In genomic region chr17:78550464-78550863, GRCh38 we compare ENCODE assay signal across 31 cellular contexts. TPM values are rescaled to one million over a fixed set of nuclear protein-coding genes. Genes with fewer than 3 reads are reported as not detected.
"Had no signal": no experiment of that assay in that cellular context is flagged by ENCODE, and none has a peak within 500 bp of the region (broad histone marks: within the 10 kb centered on the region; RNA-seq: fewer than 3 reads in every experiment).

No MANE protein-coding gene starts in this region.

- H3K4me3 ChIP-seq: ascending aorta, cardiac muscle cell had no signal

- H3K4me1 ChIP-seq: ascending aorta had no signal

- H3K9me3 ChIP-seq: ascending aorta had no signal

- H3K27me3 ChIP-seq: ascending aorta, cardiac muscle cell had no signal

- H3K27ac ChIP-seq: ascending aorta, cardiac muscle cell, WERI-Rb-1 had no signal

- H3K36me3 ChIP-seq: ascending aorta, cardiac muscle cell, WERI-Rb-1 had no signal

- ATAC-seq: activated CD4-positive, alpha-beta T cell treated with anti-CD3 and anti-CD28 coated beads for 36 hours; activated CD4-positive, CD25-positive, alpha-beta regulatory T cell treated with anti-CD3 and anti-CD28 coated beads, Interleukin-2, amount 50 U/mL, for 24 hours; activated CD8-positive, alpha-beta memory T cell treated with anti-CD3 and anti-CD28 coated beads, Interleukin-2, amount 10 ng/mL, durations not matched to agents 7 days and 5 days; activated CD8-positive, alpha-beta T cell treated with anti-CD3 and anti-CD28 coated beads, Interleukin-2, amount 10 ng/mL, durations not matched to agents 7 days and 5 days; activated naive CD8-positive, alpha-beta T cell treated with anti-CD3 and anti-CD28 coated beads, Interleukin-2, amount 50 U/mL, for 24 hours; WTC11 had no signal

- DNase-seq: activated CD4-positive, alpha-beta memory T cell treated with anti-CD3 and anti-CD28 coated beads, Interleukin-2, amount 10 ng/mL, durations not matched to agents 7 days and 5 days; activated CD4-positive, alpha-beta T cell treated with anti-CD3 and anti-CD28 coated beads for 1 hour; activated CD4-positive, alpha-beta T cell treated with anti-CD3 and anti-CD28 coated beads for 36 hours; activated CD4-positive, alpha-beta T cell treated with anti-CD3 and anti-CD28 coated beads for 48 hours; activated CD4-positive, alpha-beta T cell treated with anti-CD3 and anti-CD28 coated beads, Interleukin-2, amount 10 ng/mL, durations not matched to agents 7 days and 5 days; activated CD4-positive, alpha-beta T cell treated with anti-CD3 and anti-CD28 coated beads, Interleukin-2, amount 50 U/mL, for 48 hours; activated CD4-positive, CD25-positive, alpha-beta regulatory T cell; activated CD8-positive, alpha-beta memory T cell treated with anti-CD3 and anti-CD28 coated beads for 24 hours; activated CD8-positive, alpha-beta memory T cell treated with anti-CD3 and anti-CD28 coated beads, Interleukin-2, amount 10 ng/mL, durations not matched to agents 7 days and 5 days; activated CD8-positive, alpha-beta memory T cell treated with anti-CD3 and anti-CD28 coated beads, Interleukin-2, amount 50 U/mL, for 48 hours; activated CD8-positive, alpha-beta T cell treated with anti-CD3 and anti-CD28 coated beads, Interleukin-2, amount 10 ng/mL, durations not matched to agents 7 days and 5 days; activated effector memory CD4-positive, alpha-beta T cell treated with Interleukin-2 at 50 U/mL for 16 hours; activated gamma-delta T cell; activated naive CD4-positive, alpha-beta T cell treated with anti-CD3 and anti-CD28 coated beads, Interleukin-2, amount 10 ng/mL, durations not matched to agents 7 days and 5 days; activated naive CD4-positive, alpha-beta T cell treated with Interleukin-2 at 50 U/mL for 16 hours; activated naive CD8-positive, alpha-beta T cell treated with anti-CD3 and anti-CD28 coated beads, Interleukin-2, amount 10 ng/mL, durations not matched to agents 7 days and 5 days; activated naive CD8-positive, alpha-beta T cell treated with anti-CD3 and anti-CD28 coated beads, Interleukin-2, amount 50 U/mL, for 24 hours; activated T-cell treated with anti-CD3 and anti-CD28 coated beads, Interleukin-2, amount 50 U/mL, for 24 hours; activated T-cell treated with anti-CD3 and anti-CD28 coated beads, Interleukin-2, amount 50 U/mL, for 48 hours; amygdala; anterior cingulate cortex; caudate nucleus; cerebellar nuclear complex; T-helper 1 cell; T-helper 2 cell; T-helper 9 cell; WERI-Rb-1 had no signal

RNA-seq across cellular contexts. Expression of gene DNAH17, which starts 26.7 kb away (rescaled TPM):
- total RNA-seq: ascending aorta, cardiac muscle cell had no signal
